ENCODE assay signal across 12 cellular contexts in genomic region chr17:51734462-51734861, GRCh38.
A peak's percentile ranks its signal among the peaks of the same experiment; 100 is the strongest.
DNase-seq lines count a peak whose midpoint lies in the region; ATAC-seq, FAIRE-seq and TF ChIP-seq lines count a peak whose summit lies in the region.
"Had no signal": no experiment of that assay in that cellular context is flagged by ENCODE, and none has a peak within 500 bp of the region (broad histone marks: within the 10 kb centered on the region; RNA-seq: fewer than 3 reads in every experiment).

No MANE protein-coding gene starts in this region.

- CTCF ChIA-PET in HCT116 (lab: Charles Lee) = interaction anchor here (1.9 to 2.8 kb wide), 2 partner anchors 363 to 436 kb away, joined by 4 to 14 read pairs; no protein-coding TSS in a partner anchor

- DNase-seq in GM10266 (ENCODE audit: extremely low spot score) (peak; percentile 15), HCT116 (ENCODE audit: low read depth, low spot score) (peak; percentile 12), astrocyte (ENCODE audit: low read depth) (no peak), mesendoderm (peak; percentile 63), activated gamma-delta T cell treated with Interleukin-2 at 50 U/mL for 16 hours (no peak), DMS153 treated with DMSO at 0.1 percent for 48 hours (lab: John Stamatoyannopoulos, UW; ENCODE audit: unreplicated experiment) (no peak), NCI-H2196 (lab: John Stamatoyannopoulos, UW; ENCODE audit: unreplicated experiment) (no peak)
- DNase-seq: cortex of kidney, small intestine had no signal

- no peak overlapping the region for H4K5ac ChIP-seq in mesendoderm (ENCODE audit: low read length)

- H3K23ac ChIP-seq in mesendoderm (ENCODE audit: low read length) = no peak overlapping the region

- H2BK5ac ChIP-seq in mesendoderm (ENCODE audit: low read length) = no peak overlapping the region

- H3K9me2 ChIP-seq in HCT116 (ENCODE audit: insufficient read depth) = no peaks in the 10 kb centered on the region

- H2AK5ac ChIP-seq in mesendoderm (ENCODE audit: low read length) = no peak overlapping the region

- no peak overlapping the region for H2BK120ac ChIP-seq in mesendoderm (ENCODE audit: low read depth, low read length)

- H4K8ac ChIP-seq in mesendoderm (ENCODE audit: low read depth, low read length) = no peak overlapping the region

- peak; percentile 40 for TF ChIP-seq CTCF in GM10266 (IDR thresholded peaks at IDR 0.05; ENCODE audit: control insufficient read depth, insufficient read depth, low read depth, missing control alignments)
- TF ChIP-seq CTCF in HCT116 (IDR thresholded peaks at IDR 0.05 in 2 of 3, conservative IDR thresholded peaks at IDR 0.05 in 1 of 3; ENCODE audit: borderline replicate concordance in 1 of 3, insufficient read depth in 1 of 3, low read depth in 2 of 3, low read length in 2 of 3) = peak; percentile 48 to 80 (median 78); a peak in 5 of 6 replicates
- peak; percentile 15 for TF ChIP-seq CTCF in astrocyte (IDR thresholded peaks at IDR 0.05; ENCODE audit: insufficient read depth, low read depth, low read length)

- H3K27ac Mint-ChIP-seq in astrocyte (ENCODE audit: unreplicated experiment) = no peak overlapping the region

- H2AFZ ChIP-seq in HCT116 (ENCODE audit: low read depth, low read length, poor library complexity, severe bottlenecking) (no peak overlapping the region), astrocyte (ENCODE audit: low read depth, low read length) (no peak overlapping the region)

- H3K4me3 ChIP-seq in HCT116 (replicated peaks in 1 of 2; ENCODE audit: low read depth in 1 of 2, low read length in 2 of 2) (no peak overlapping the region), astrocyte (ENCODE audit: insufficient read depth, low read depth, low read length) (no peak overlapping the region), mesendoderm (ENCODE audit: low read length) (no peak overlapping the region)
- H3K4me3 ChIP-seq: K562 had no signal

- no peak overlapping the region for H3K4ac ChIP-seq in mesendoderm (ENCODE audit: low read depth, low read length)

- H2BK15ac ChIP-seq in mesendoderm (replicated peaks; ENCODE audit: low read depth) = no peak overlapping the region

- whole genome bisulfite sequencing in mesendoderm (ENCODE audit: extremely low coverage, insufficient coverage, low lambda C conversion rate) = no CpG with 5 or more reads among the region's 4 CpGs

- POLR2A ChIA-PET in HCT116 (lab: Charles Lee) = no interaction called here

- H3K9ac ChIP-seq in HCT116 (ENCODE audit: low read length) (no peak overlapping the region), astrocyte (ENCODE audit: low read length) (no peak overlapping the region), mesendoderm (ENCODE audit: low read length) (no peak overlapping the region)

- no peaks in the 10 kb centered on the region for H3K36me3 ChIP-seq in HCT116 (ENCODE audit: control insufficient read depth in 1 of 2, insufficient read depth in 2 of 2, low read length in 2 of 2)
- H3K36me3 ChIP-seq in astrocyte (ENCODE audit: insufficient read depth, low read length) = no peaks in the 10 kb centered on the region
- H3K36me3 ChIP-seq in mesendoderm (ENCODE audit: control insufficient read depth, insufficient read depth, low read length) = no peaks in the 10 kb centered on the region

- H3K4me1 ChIP-seq in HCT116 (ENCODE audit: control insufficient read depth in 1 of 2, insufficient read depth in 2 of 2, low read length in 2 of 2) (no peaks in the 10 kb centered on the region), astrocyte (ENCODE audit: insufficient read depth, low read length) (no peaks in the 10 kb centered on the region), mesendoderm (ENCODE audit: control insufficient read depth, low read depth, low read length) (peaks cover 4% of the 10 kb centered on the region)

- peaks cover 6% of the 10 kb centered on the region for H3K27me3 Mint-ChIP-seq in astrocyte (ENCODE audit: low read depth, unreplicated experiment)

- no peak for FAIRE-seq in astrocyte (lab: Jason Lieb, UNC)
- FAIRE-seq: islet of Langerhans, K562, small intestine had no signal

- no peaks in the 10 kb centered on the region for H3K79me1 ChIP-seq in mesendoderm (ENCODE audit: low read length)

- H3K27me3 ChIP-seq in HCT116 (ENCODE audit: insufficient read depth, low read length) (0 out of 2 replicates have a peak, but pooled peaks cover 10% of the 10 kb centered on the region), astrocyte (ENCODE audit: insufficient read depth, low read length) (no peaks in the 10 kb centered on the region), mesendoderm (ENCODE audit: insufficient read depth, low read length, poor library complexity) (no peaks in the 10 kb centered on the region)

- no peak for TF ChIP-seq POLR2A in HCT116 (IDR thresholded peaks at IDR 0.05; ENCODE audit: borderline replicate concordance, extremely low read depth, insufficient read depth, insufficient read length)

- no peaks in the 10 kb centered on the region for H3K4me1 Mint-ChIP-seq in astrocyte (ENCODE audit: low read depth, unreplicated experiment)

- RAD21 ChIA-PET in HCT116 (lab: Charles Lee; ENCODE audit: low non-redundant PET in 1 of 2, low total read pairs in 2 of 2, uncharacterized antibody in 2 of 2, unreplicated experiment in 2 of 2) = no interaction called here

- H3K18ac ChIP-seq in mesendoderm (ENCODE audit: low read length) = no peak overlapping the region

- BruUV-seq in HCT116 (replicated peaks; lab: Mats Ljungman, UMichigan) = no TSS peak

- no peaks in the 10 kb centered on the region for H3K9me3 Mint-ChIP-seq in astrocyte (ENCODE audit: unreplicated experiment)

- no peak overlapping the region for H3K4me2 ChIP-seq in HCT116 (ENCODE audit: low read length)
- H3K4me2 ChIP-seq in astrocyte (ENCODE audit: low read length) = no peak overlapping the region
- H3K4me2 ChIP-seq in mesendoderm (ENCODE audit: low read length) = no peak overlapping the region

- peak; percentile 80 for ATAC-seq in HCT116
- ATAC-seq in HG03432 (IDR thresholded peaks at IDR 0.05; ENCODE audit: unreplicated experiment) = no peak
- ATAC-seq: K562 had no signal

- TF ChIP-seq RAD21 in HCT116 (IDR thresholded peaks at IDR 0.05; ENCODE audit: low read depth) = peak; percentile 49

- no peak overlapping the region for H3K56ac ChIP-seq in mesendoderm (ENCODE audit: low read length)

- no peak overlapping the region for H3K4me3 Mint-ChIP-seq in astrocyte (ENCODE audit: unreplicated experiment)

- H3K79me2 ChIP-seq in HCT116 (ENCODE audit: insufficient read depth, low read length) (no peaks in the 10 kb centered on the region), astrocyte (ENCODE audit: insufficient read depth, low read length) (no peaks in the 10 kb centered on the region), mesendoderm (ENCODE audit: control insufficient read depth, insufficient read depth, low read length) (no peaks in the 10 kb centered on the region)

- no peaks in the 10 kb centered on the region for H3K36me3 Mint-ChIP-seq in astrocyte (ENCODE audit: low read depth, unreplicated experiment)

- no peak overlapping the region for H3K27ac ChIP-seq in HCT116 (ENCODE audit: low read depth, low read length)
- H3K27ac ChIP-seq in astrocyte (ENCODE audit: low read depth, low read length) = no peak overlapping the region
- no peak overlapping the region for H3K27ac ChIP-seq in mesendoderm (ENCODE audit: low read depth, low read length)

- H3K9me3 ChIP-seq in HCT116 (ENCODE audit: control insufficient read depth in 1 of 2, insufficient read depth in 1 of 2, low read depth in 1 of 2, low read length in 2 of 2) = no peaks in the 10 kb centered on the region
- H3K9me3 ChIP-seq in astrocyte (ENCODE audit: insufficient read depth, low read depth, low read length) = peaks cover 3% of the 10 kb centered on the region

- intact Hi-C loops in HCT116 (cut with micrococcal nuclease) = loop anchor here (1.0 to 5.0 kb wide), 2 partner anchors 363 to 412 kb away; no protein-coding TSS in a partner anchor

- H4K20me1 ChIP-seq in HCT116 (ENCODE audit: insufficient read depth) (no peaks in the 10 kb centered on the region), astrocyte (ENCODE audit: insufficient read depth, low read length) (no peaks in the 10 kb centered on the region)

TF ChIP-seq in HCT116, 20 proteins besides CTCF, POLR2A, EP300 and RAD21:
- no peak for TF ChIP-seq MAX (IDR thresholded peaks at IDR 0.05)
- TF ChIP-seq ZFX (IDR thresholded peaks at IDR 0.05) = no peak
- TF ChIP-seq CEBPB (IDR thresholded peaks at IDR 0.05; ENCODE audit: low read depth) = no peak
- TF ChIP-seq SRF (IDR thresholded peaks at IDR 0.05; ENCODE audit: low read depth) = no peak
- no peak for TF ChIP-seq JUND (IDR thresholded peaks at IDR 0.05)

Comparison
In these comparisons a context has a peak if more than half of its experiments do, and no peak if none do; other contexts are left out.
1. DNase-seq: peak in GM10266 (single experiment), HCT116 (single experiment) and mesendoderm (single experiment); none in astrocyte (single experiment), activated gamma-delta T cell treated with Interleukin-2 at 50 U/mL for 16 hours (single experiment), DMS153 treated with DMSO at 0.1 percent for 48 hours (single experiment) and NCI-H2196 (single experiment).
2. CTCF ChIP-seq: peak in every context shown above with its lines; median percentile 78 in HCT116; 40 in GM10266; 15 in astrocyte.